8 cellular contexts compared by ENCODE assay signal in genomic region chr21:14675774-14676530, GRCh38.
DNase-seq lines count a peak whose midpoint lies in the region; ATAC-seq, FAIRE-seq and TF ChIP-seq lines count a peak whose summit lies in the region.

No MANE protein-coding gene starts in this region.

- ATAC-seq in GM21390 (IDR thresholded peaks at IDR 0.05; ENCODE audit: unreplicated experiment): peak; percentile 74

- CTCF ChIA-PET in endothelial cell of umbilical vein (lab: Charles Lee): interaction anchor here (1.1 kb wide), 1 partner anchor 62 kb away, joined by 3 read pairs; no protein-coding TSS in a partner anchor

- H3K4me2 ChIP-seq in endothelial cell of umbilical vein (ENCODE audit: insufficient read depth, low read length): peak overlapping the region; percentile 5

- H3K9me3 ChIP-seq in endothelial cell of umbilical vein (replicated peaks; ENCODE audit: control insufficient read depth, insufficient read depth, low read length): no peaks in the 10 kb centered on the region

- H3K9me1 ChIP-seq in endothelial cell of umbilical vein (replicated peaks; ENCODE audit: control insufficient read depth, extremely low read depth, insufficient read depth, low read length): no peaks in the 10 kb centered on the region

- no peaks in the 10 kb centered on the region for H3K27me3 ChIP-seq in endothelial cell of umbilical vein (ENCODE audit: control insufficient read depth in 2 of 2, insufficient read depth in 2 of 2, low read length in 2 of 2)

- no peak overlapping the region for H3K9ac ChIP-seq in endothelial cell of umbilical vein (replicated peaks; ENCODE audit: extremely low read depth, insufficient read depth, low read length)

- DNase-seq in CMK (ENCODE audit: low read depth) (peak; percentile 52), MV-4-11 (lab: John Stamatoyannopoulos, UW) (peak; percentile 72), endothelial cell of umbilical vein (ENCODE audit: low read depth, low spot score) (peak; percentile 30), NCI-H69 (lab: John Stamatoyannopoulos, UW) (no peak), GM03348 (ENCODE audit: low spot score) (no peak), DMS114 treated with DMSO at 0.1 percent for 48 hours (lab: John Stamatoyannopoulos, UW; ENCODE audit: unreplicated experiment) (no peak), NCI-H446 treated with DMSO at 0.1 percent for 48 hours (lab: John Stamatoyannopoulos, UW) (no peak)

- H2AFZ ChIP-seq in endothelial cell of umbilical vein (ENCODE audit: low read depth, low read length): peak overlapping the region; percentile 78

- H3K4me1 ChIP-seq in endothelial cell of umbilical vein (ENCODE audit: control insufficient read depth, extremely low read depth, insufficient read depth, low read length): peaks cover 13% of the 10 kb centered on the region

- no peak for TF ChIP-seq CTCF in endothelial cell of umbilical vein (IDR thresholded peaks at IDR 0.05; ENCODE audit: extremely low read depth in 1 of 2, insufficient read depth in 1 of 2, low read depth in 1 of 2, low read length in 2 of 2)

- intact Hi-C loops in endothelial cell of umbilical vein (cut with micrococcal nuclease): no loop called here

- no peak overlapping the region for H3K4me3 ChIP-seq in endothelial cell of umbilical vein (replicated peaks in 1 of 3; ENCODE audit: insufficient read depth in 1 of 3, low read depth in 1 of 3, low read length in 3 of 3)

- no peaks in the 10 kb centered on the region for H3K79me2 ChIP-seq in endothelial cell of umbilical vein (ENCODE audit: control insufficient read depth, insufficient read depth, low read length)

- H4K20me1 ChIP-seq in endothelial cell of umbilical vein (replicated peaks; ENCODE audit: control insufficient read depth, extremely low read depth, insufficient read depth, low read length): no peaks in the 10 kb centered on the region

- POLR2A ChIA-PET in endothelial cell of umbilical vein (lab: Charles Lee): no interaction called here

- peak; percentile 77 for FAIRE-seq in endothelial cell of umbilical vein (lab: Jason Lieb, UNC)

- no peak for TF ChIP-seq POLR2A in endothelial cell of umbilical vein (IDR thresholded peaks at IDR 0.05; ENCODE audit: low read depth, low read length)

- no peaks in the 10 kb centered on the region for H3K36me3 ChIP-seq in endothelial cell of umbilical vein (ENCODE audit: control insufficient read depth in 2 of 2, extremely low read depth in 1 of 2, insufficient read depth in 2 of 2, low read length in 2 of 2)

- dilution Hi-C loops in endothelial cell of umbilical vein (cut with MboI; ENCODE audit: extremely low pct_ligation_motif_present, low sequenced_read_pairs): no loop called here

- BruUV-seq in endothelial cell of umbilical vein (replicated peaks; lab: Mats Ljungman, UMichigan): no TSS peak

- no peak overlapping the region for H3K27ac ChIP-seq in endothelial cell of umbilical vein (ENCODE audit: insufficient read depth, low read depth, low read length)

TF ChIP-seq in endothelial cell of umbilical vein, 7 proteins besides CTCF, POLR2A, EP300 and RAD21:
- no peak for TF ChIP-seq POLR2AphosphoS5 (IDR thresholded peaks at IDR 0.05; ENCODE audit: insufficient read depth, low read depth, low read length)
- TF ChIP-seq EZH2 (IDR thresholded peaks at IDR 0.05; ENCODE audit: borderline replicate concordance, low read depth, low read length, severe bottlenecking): no peak
- no peak for TF ChIP-seq GATA2 (IDR thresholded peaks at IDR 0.05; ENCODE audit: insufficient read depth, insufficient read length, low read depth, low read length)
- no peak for TF ChIP-seq MAX (IDR thresholded peaks at IDR 0.05; ENCODE audit: insufficient read depth, insufficient read length)
- no peak for TF ChIP-seq MYC (IDR thresholded peaks at IDR 0.05; ENCODE audit: low read depth, low read length)
- no peak for TF ChIP-seq JUN (IDR thresholded peaks at IDR 0.05; ENCODE audit: borderline replicate concordance, insufficient read depth, insufficient read length, low read depth)
- TF ChIP-seq FOS (IDR thresholded peaks at IDR 0.05; ENCODE audit: borderline replicate concordance, insufficient read depth, low read length): no peak

Comparison
In these comparisons a context has a peak if more than half of its experiments do, and no peak if none do; other contexts are left out.
1. DNase-seq: peak in CMK (single experiment), MV-4-11 (single experiment) and endothelial cell of umbilical vein (single experiment); none in NCI-H69 (single experiment), GM03348 (single experiment), DMS114 treated with DMSO at 0.1 percent for 48 hours (single experiment) and NCI-H446 treated with DMSO at 0.1 percent for 48 hours (single experiment).